ENCODE assay signal across 18 cellular contexts in genomic region chr2:230874456-230874855, GRCh38.
DNase-seq lines count a peak whose midpoint lies in the region; ATAC-seq and TF ChIP-seq lines count a peak whose summit lies in the region.
"Had no signal": no experiment of that assay in that cellular context is flagged by ENCODE, and none has a peak within 500 bp of the region (broad histone marks: within the 10 kb centered on the region; RNA-seq: fewer than 3 reads in every experiment).

No MANE protein-coding gene starts in this region.

- ATAC-seq in GM21423 (IDR thresholded peaks at IDR 0.05; ENCODE audit: unreplicated experiment): no peak
- no peak for ATAC-seq in GM21576 (IDR thresholded peaks at IDR 0.05; ENCODE audit: unreplicated experiment)
- ATAC-seq: SK-N-SH treated with all-trans-retinoic acid at 6 μM for 48 hours had no signal

- peak overlapping the region; percentile 83 to 99 (median 97) for H3K4me2 ChIP-seq in BLaER1 treated with 17β-estradiol and CSF1 and Interleukin-3, amounts not matched to agents 10 nM and 100 nM

- H3K27ac Mint-ChIP-seq in activated naive CD8-positive, alpha-beta T cell: peak overlapping the region; percentile 61
- H3K27ac Mint-ChIP-seq in nephron: peak overlapping the region; percentile 19 to 95 (median 28)
- H3K27ac Mint-ChIP-seq: activated CD4-positive, alpha-beta memory T cell treated with anti-CD3 and anti-CD28 coated beads, Interleukin-2, amount 10 ng/mL, durations not matched to agents 7 days and 5 days had no signal

- H3K27ac ChIP-seq in BLaER1 treated with 17β-estradiol and CSF1 and Interleukin-3, amounts not matched to agents 10 nM and 100 nM: peak overlapping the region in 7 of 11 experiments; percentile 16 to 86 (median 56); a peak in 12 of 22 replicates
- H3K27ac ChIP-seq: HL-60, parathyroid adenoma, suprapubic skin had no signal

- DNase-seq in GM12864 (ENCODE audit: low read depth) (no peak), GM10248 (ENCODE audit: extremely low spot score) (no peak), AG20443 (ENCODE audit: low spot score) (no peak)
- DNase-seq: activated gamma-delta T cell, GDM1, hippocampal formation, NCI-H2107, NCI-H774 had no signal

- CTCF ChIA-PET in GM10248 (lab: Yijun Ruan, JAX): interaction anchor here (0.8 to 1.8 kb wide), 3 partner anchors 9 to 179 kb away, joined by 3 to 5 read pairs (median 3); no protein-coding TSS in a partner anchor

- no peaks in the 10 kb centered on the region for H3K9me3 ChIP-seq in BLaER1 treated with 17β-estradiol and CSF1 and Interleukin-3, amounts not matched to agents 10 nM and 100 nM (replicated peaks in 1 of 11)
- H3K9me3 ChIP-seq: suprapubic skin had no signal

- H3K4me1 ChIP-seq in BLaER1 treated with 17β-estradiol and CSF1 and Interleukin-3, amounts not matched to agents 10 nM and 100 nM: peaks cover 77 to 99% (median 99%) of the 10 kb centered on the region in 10 experiments

- H3K36me3 Mint-ChIP-seq in activated naive CD8-positive, alpha-beta T cell: no peaks in the 10 kb centered on the region
- H3K36me3 Mint-ChIP-seq in nephron (ENCODE audit: low read depth): peaks cover 55% of the 10 kb centered on the region

- peak overlapping the region; percentile 13 for H3K4me3 Mint-ChIP-seq in activated naive CD8-positive, alpha-beta T cell
- H3K4me3 Mint-ChIP-seq in nephron: no peak overlapping the region
- H3K4me3 Mint-ChIP-seq: activated CD4-positive, alpha-beta memory T cell treated with anti-CD3 and anti-CD28 coated beads, Interleukin-2, amount 10 ng/mL, durations not matched to agents 7 days and 5 days had no signal

- H3K36me3 ChIP-seq in BLaER1 treated with 17β-estradiol and CSF1 and Interleukin-3, amounts not matched to agents 10 nM and 100 nM: peaks cover 28 to 54% (median 38%) of the 10 kb centered on the region in 11 experiments

- peaks cover 65% of the 10 kb centered on the region for H3K4me1 Mint-ChIP-seq in activated naive CD8-positive, alpha-beta T cell (ENCODE audit: low read depth)
- peaks cover 55% of the 10 kb centered on the region for H3K4me1 Mint-ChIP-seq in nephron

- POLR2A ChIA-PET in GM10248 (lab: Yijun Ruan, JAX): no interaction called here

- H3K4me3 ChIP-seq in BLaER1 treated with 17β-estradiol and CSF1 and Interleukin-3, amounts not matched to agents 10 nM and 100 nM: peak overlapping the region in 2 of 10 experiments; percentile 27 to 45; a peak in 2 of 20 replicates
- peak overlapping the region; percentile 24 for H3K4me3 ChIP-seq in GM12864 (ENCODE audit: low read depth, low read length)
- H3K4me3 ChIP-seq: suprapubic skin had no signal

- no peaks in the 10 kb centered on the region for H3K9me3 Mint-ChIP-seq in activated naive CD8-positive, alpha-beta T cell (ENCODE audit: low read depth)
- H3K9me3 Mint-ChIP-seq in nephron: no peaks in the 10 kb centered on the region
- H3K9me3 Mint-ChIP-seq: activated CD4-positive, alpha-beta memory T cell treated with anti-CD3 and anti-CD28 coated beads, Interleukin-2, amount 10 ng/mL, durations not matched to agents 7 days and 5 days had no signal

- H3K27me3 ChIP-seq in BLaER1 treated with 17β-estradiol and CSF1 and Interleukin-3, amounts not matched to agents 10 nM and 100 nM: no peaks in the 10 kb centered on the region
- H3K27me3 ChIP-seq: suprapubic skin had no signal

- H3K9ac ChIP-seq in BLaER1 treated with 17β-estradiol and CSF1 and Interleukin-3, amounts not matched to agents 10 nM and 100 nM: peak overlapping the region in 7 of 11 experiments; percentile 11 to 69 (median 49); a peak in 12 of 22 replicates
- H3K9ac ChIP-seq: parathyroid adenoma had no signal

- no peaks in the 10 kb centered on the region for H3K27me3 Mint-ChIP-seq in activated naive CD8-positive, alpha-beta T cell
- H3K27me3 Mint-ChIP-seq in nephron (ENCODE audit: low read depth): peaks cover 4% of the 10 kb centered on the region
- H3K27me3 Mint-ChIP-seq: activated CD4-positive, alpha-beta memory T cell treated with anti-CD3 and anti-CD28 coated beads, Interleukin-2, amount 10 ng/mL, durations not matched to agents 7 days and 5 days had no signal

- peaks cover 27 to 92% (median 55%) of the 10 kb centered on the region in 11 experiments; a peak in 20 of 22 replicates for H4K20me1 ChIP-seq in BLaER1 treated with 17β-estradiol and CSF1 and Interleukin-3, amounts not matched to agents 10 nM and 100 nM

- no peak for TF ChIP-seq CTCF in GM12864 (IDR thresholded peaks at IDR 0.05; ENCODE audit: low read depth, low read length, missing control alignments)
- TF ChIP-seq CTCF in nephron (IDR thresholded peaks at IDR 0.05; ENCODE audit: unreplicated experiment in 3 of 3): no peak
- TF ChIP-seq CTCF in GM10248 (IDR thresholded peaks at IDR 0.05; ENCODE audit: control extremely low read depth, extremely low read depth, low read depth, missing control alignments): no peak
